Comparison of ENCODE assay signal across 25 cellular contexts in the genomic region with DNA sequence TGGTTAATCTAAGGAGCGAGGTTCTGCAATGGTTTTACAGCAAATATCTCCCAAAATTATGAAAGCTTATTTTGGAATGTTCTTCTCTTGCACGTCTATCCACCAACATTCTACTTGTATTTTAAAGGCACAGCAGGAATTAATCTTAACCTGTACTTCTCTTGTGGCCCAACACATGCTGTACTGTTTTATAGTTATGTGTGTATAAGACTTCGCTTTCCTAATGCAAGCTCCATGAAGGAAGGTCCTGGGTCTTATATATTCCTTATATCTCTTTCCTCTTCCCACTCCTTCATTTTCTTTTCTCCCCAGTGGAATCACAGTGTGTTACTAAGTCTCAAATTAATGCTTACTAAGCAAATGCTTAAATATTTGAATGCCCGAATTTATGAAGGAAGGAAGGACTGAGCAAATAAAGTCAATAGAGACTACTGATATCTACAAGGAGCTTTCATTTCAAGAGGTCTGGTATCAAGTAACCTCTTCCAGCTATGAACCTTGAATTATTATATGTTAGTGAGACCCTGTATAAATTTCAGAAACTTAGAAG. TPM values are rescaled to one million over a fixed set of nuclear protein-coding genes. Genes with fewer than 3 reads are reported as not detected.
"Had no signal": no experiment of that assay in that cellular context is flagged by ENCODE, and none has a peak within 500 bp of the region (broad histone marks: within the 10 kb centered on the region; RNA-seq: fewer than 3 reads in every experiment).

No MANE protein-coding gene starts in this region.

- H3K27me3 ChIP-seq: adrenal gland, ascending aorta, colonic mucosa, neural progenitor cell, sigmoid colon, vagina had no signal

- H2AFZ ChIP-seq: neural progenitor cell had no signal

- H3K9me3 ChIP-seq: adrenal gland, ascending aorta, colonic mucosa, lower lobe of right lung, sigmoid colon, thoracic aorta, vagina had no signal

- H3K4me1 ChIP-seq: adrenal gland, ascending aorta, colonic mucosa, lower lobe of right lung, neural progenitor cell, sigmoid colon, vagina had no signal

- H3K27ac Mint-ChIP-seq: activated B cell treated with CpG ODN at 0.5 μM for 24 hours; activated CD4-positive, alpha-beta T cell treated with anti-CD3 and anti-CD28 coated beads for 36 hours; activated naive CD8-positive, alpha-beta T cell; activated T-helper 2 cell treated with anti-CD3 and anti-CD28 coated beads, Interferon-gamma antibody, Interleukin-2, Interleukin-4, amounts not matched to agents 10 μg/mL and 5 μg/mL and 100 μg/mL, durations not matched to agents 14 hours and 24 hours and 36 hours; endodermal cell; naive thymus-derived CD4-positive, alpha-beta T cell; neural progenitor cell; type B pancreatic cell had no signal

- H3K27ac ChIP-seq: adrenal gland, ascending aorta, colonic mucosa, epithelial cell of prostate, lower lobe of right lung, neural progenitor cell, sigmoid colon, thoracic aorta, vagina had no signal

- H3K27me3 Mint-ChIP-seq: activated CD4-positive, alpha-beta T cell treated with anti-CD3 and anti-CD28 coated beads for 36 hours; activated naive CD8-positive, alpha-beta T cell; type B pancreatic cell had no signal

- H3K4me3 Mint-ChIP-seq: activated B cell treated with CpG ODN at 0.5 μM for 24 hours; activated CD4-positive, alpha-beta T cell treated with anti-CD3 and anti-CD28 coated beads for 36 hours; activated naive CD8-positive, alpha-beta T cell; activated T-cell treated with anti-CD3 and anti-CD28 coated beads, Interleukin-2, amount 50 U/mL, for 4 hours; endodermal cell; neural progenitor cell; type B pancreatic cell had no signal

- H3K4me1 Mint-ChIP-seq: activated B cell treated with CpG ODN at 0.5 μM for 24 hours, neural progenitor cell had no signal

- FAIRE-seq: bronchial epithelial cell had no signal

- H3K4me3 ChIP-seq: adrenal gland, ascending aorta, colonic mucosa, lower lobe of right lung, neural progenitor cell, sigmoid colon, thoracic aorta, vagina had no signal

- ATAC-seq: activated CD4-positive, alpha-beta T cell treated with anti-CD3 and anti-CD28 coated beads for 36 hours; activated T-cell treated with anti-CD3 and anti-CD28 coated beads, Interleukin-2, amount 50 U/mL, for 4 hours; lower lobe of right lung had no signal

- H3K4me2 ChIP-seq: neural progenitor cell had no signal

- DNase-seq: activated B cell treated with CpG ODN at 0.5 μM for 24 hours; activated CD4-positive, alpha-beta T cell treated with anti-CD3 and anti-CD28 coated beads for 36 hours; activated CD4-positive, alpha-beta T cell treated with anti-CD3 and anti-CD28 coated beads, Interleukin-2, amount 50 U/mL, for 4 hours; activated CD8-positive, alpha-beta memory T cell treated with anti-CD3 and anti-CD28 coated beads, Interleukin-2, amount 50 U/mL, for 48 hours; activated naive CD4-positive, alpha-beta T cell; activated T-cell treated with anti-CD3 and anti-CD28 coated beads, Interleukin-2, amount 50 U/mL, for 4 hours; adrenal gland; colonic mucosa; endodermal cell; kidney; lower lobe of right lung; sigmoid colon; stimulated activated CD4-positive, alpha-beta T cell treated with anti-CD3 and anti-CD28 coated beads, Interleukin-4, amount 100 ng/mL, for 1 hour; T1000 had no signal

- H3K36me3 Mint-ChIP-seq: activated naive CD8-positive, alpha-beta T cell; naive thymus-derived CD4-positive, alpha-beta T cell; neural progenitor cell; type B pancreatic cell had no signal

- H3K36me3 ChIP-seq: adrenal gland, ascending aorta, colonic mucosa, lower lobe of right lung, neural progenitor cell, sigmoid colon, thoracic aorta, vagina had no signal

- H3K9ac ChIP-seq: neural progenitor cell had no signal

- H3K9me3 Mint-ChIP-seq: activated B cell treated with CpG ODN at 0.5 μM for 24 hours; activated T-cell treated with anti-CD3 and anti-CD28 coated beads, Interleukin-2, amount 50 U/mL, for 4 hours; activated T-helper 2 cell treated with anti-CD3 and anti-CD28 coated beads, Interferon-gamma antibody, Interleukin-2, Interleukin-4, amounts not matched to agents 10 μg/mL and 5 μg/mL and 100 μg/mL, durations not matched to agents 14 hours and 24 hours and 36 hours; endodermal cell; naive thymus-derived CD4-positive, alpha-beta T cell; neural progenitor cell; type B pancreatic cell had no signal

RNA-seq across cellular contexts. Expression of a gene that starts 14.0 kb away (rescaled TPM):
- total RNA-seq: activated B cell treated with CpG ODN at 0.5 μM for 24 hours; activated CD4-positive, alpha-beta T cell treated with anti-CD3 and anti-CD28 coated beads for 36 hours; activated CD8-positive, alpha-beta memory T cell treated with anti-CD3 and anti-CD28 coated beads for 36 hours; activated T-cell treated with anti-CD3 and anti-CD28 coated beads, Interleukin-2, amount 50 U/mL, for 4 hours; activated T-helper 2 cell treated with anti-CD3 and anti-CD28 coated beads, Interferon-gamma antibody, Interleukin-2, Interleukin-4, amounts not matched to agents 10 μg/mL and 5 μg/mL and 100 μg/mL, durations not matched to agents 14 hours and 24 hours and 36 hours; ascending aorta had no signal
- polyA plus RNA-seq: naive thymus-derived CD4-positive, alpha-beta T cell had no signal
